ENCODE assay signal across 8 cellular contexts in the genomic region with DNA sequence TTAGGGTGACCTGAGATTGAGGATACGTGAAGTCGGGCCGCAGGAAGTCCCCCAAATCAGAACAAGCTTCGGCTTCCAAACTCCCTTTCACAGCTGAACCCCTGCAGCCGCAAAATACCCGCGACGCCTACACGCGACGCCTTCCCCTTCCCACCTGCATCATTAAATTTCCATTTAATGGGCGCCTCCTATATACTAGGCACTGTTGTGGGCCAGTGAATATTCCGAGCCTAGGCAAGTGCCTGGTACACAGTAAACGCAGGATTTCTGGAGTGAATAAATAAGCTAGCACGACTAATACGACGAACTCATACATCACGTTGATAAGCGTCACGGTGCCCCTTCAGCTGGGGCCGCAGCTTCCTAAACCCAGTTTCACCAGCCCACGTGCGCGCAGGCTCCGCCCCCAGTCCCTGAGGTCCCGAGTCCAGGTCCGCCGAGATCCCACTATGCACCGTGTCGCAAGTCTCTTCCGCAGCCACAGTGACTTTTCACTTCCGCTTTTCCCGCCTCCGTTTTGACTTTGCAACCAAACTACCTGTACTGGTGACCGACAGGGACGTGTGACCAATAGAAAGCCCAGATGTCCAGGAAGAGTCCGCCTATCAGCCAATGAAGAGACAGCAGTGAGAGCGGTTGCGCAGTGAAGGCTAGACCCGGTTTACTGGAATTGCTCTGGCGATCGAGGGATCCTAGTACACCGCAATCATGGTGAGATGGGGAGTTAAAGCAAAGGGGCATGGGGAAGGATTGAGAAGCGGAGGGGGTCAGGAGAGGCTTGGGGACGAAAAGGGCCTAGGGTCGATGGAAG. TPM values are rescaled to one million over a fixed set of nuclear protein-coding genes. Genes with fewer than 3 reads are reported as not detected.
A peak's percentile ranks its signal among the peaks of the same experiment; 100 is the strongest.
DNase-seq lines count a peak whose midpoint lies in the region; TF ChIP-seq lines count a peak whose summit lies in the region.

A gene (plus strand): TSS at position 623 of the 811 bp plus-strand sequence. CDS start 86 bp downstream, at position 709.

- peak within 1 kb of the TSS; percentile 96 for H3K27ac ChIP-seq in MM.1S (ENCODE audit: low read length)

- in situ Hi-C loops in G401 (cut with HindIII; ENCODE audit: low sequenced_read_pairs): no loop called here

- TF ChIP-seq CTCF in MM.1S (IDR thresholded peaks at IDR 0.05; ENCODE audit: low read length) (no peak), nephron progenitor cell (IDR thresholded peaks at IDR 0.05) (no peak)

- H3K27me3 ChIP-seq in MM.1S (replicated peaks; ENCODE audit: insufficient read depth, low read length): peaks cover 11% of the 10 kb centered on the region; the same call in 1 of the 2 replicates

- peaks cover 21% of the 10 kb centered on the region for H3F3A ChIP-seq in MM.1S (ENCODE audit: insufficient read depth, low read length)

- DNase-seq in G401 (ENCODE audit: low spot score) (peak; percentile 100), HCEC 1CT (peak; percentile 100), MM.1S (peak; percentile 100), SHP77 treated with DMSO at 0.1 percent for 48 hours (lab: John Stamatoyannopoulos, UW) (peak; percentile 98), fibroblast of the conjunctiva (ENCODE audit: low read depth) (peak; percentile 99), nephron progenitor cell (peak; percentile 92)
- DNase-seq in activated effector memory CD4-positive, alpha-beta T cell treated with anti-CD3 and anti-CD28 coated beads, Interleukin-2, amount 50 U/mL, for 16 hours: peak; percentile 98

- H4K20me1 ChIP-seq in MM.1S (ENCODE audit: insufficient read depth, low read length): no peaks in the 10 kb centered on the region

- H3K79me2 ChIP-seq in MM.1S (ENCODE audit: low read length): peaks cover 40% of the 10 kb centered on the region

- no peaks in the 10 kb centered on the region; the same call in 1 of the 2 replicates for H3K36me3 ChIP-seq in MM.1S (replicated peaks; ENCODE audit: insufficient read depth, low read length)

- H3K4me3 Mint-ChIP-seq in nephron progenitor cell: peak within 1 kb of the TSS; percentile 98
- H3K4me3 Mint-ChIP-seq in stimulated activated naive CD8-positive, alpha-beta T cell treated with anti-CD3 and anti-CD28 coated beads, Interleukin-15, Interleukin-2, amounts not matched to agents 100 ng/mL and 50 ng/mL, for 24 hours: peak within 1 kb of the TSS; percentile 98

- H3K27me3 Mint-ChIP-seq in nephron progenitor cell (ENCODE audit: low read depth, poor library complexity): no peaks in the 10 kb centered on the region
- peaks cover 25% of the 10 kb centered on the region for H3K27me3 Mint-ChIP-seq in stimulated activated naive CD8-positive, alpha-beta T cell treated with anti-CD3 and anti-CD28 coated beads, Interleukin-15, Interleukin-2, amounts not matched to agents 100 ng/mL and 50 ng/mL, for 24 hours

- peak within 1 kb of the TSS; percentile 99 for H3K4me2 ChIP-seq in MM.1S (ENCODE audit: low read depth, low read length)

- peaks cover 38% of the 10 kb centered on the region for H3K4me1 Mint-ChIP-seq in nephron progenitor cell
- peaks cover 53% of the 10 kb centered on the region for H3K4me1 Mint-ChIP-seq in stimulated activated naive CD8-positive, alpha-beta T cell treated with anti-CD3 and anti-CD28 coated beads, Interleukin-15, Interleukin-2, amounts not matched to agents 100 ng/mL and 50 ng/mL, for 24 hours (ENCODE audit: low read depth)

- no peaks in the 10 kb centered on the region for H3K9me2 ChIP-seq in MM.1S (replicated peaks; ENCODE audit: insufficient read depth, low read length)

- H3K9ac ChIP-seq in MM.1S (ENCODE audit: low read length): peak within 1 kb of the TSS; percentile 93

- peaks cover 19% of the 10 kb centered on the region for H3K36me3 Mint-ChIP-seq in nephron progenitor cell (ENCODE audit: low read depth)
- H3K36me3 Mint-ChIP-seq in stimulated activated naive CD8-positive, alpha-beta T cell treated with anti-CD3 and anti-CD28 coated beads, Interleukin-15, Interleukin-2, amounts not matched to agents 100 ng/mL and 50 ng/mL, for 24 hours (ENCODE audit: low read depth): peaks cover 27% of the 10 kb centered on the region

- H3K27ac Mint-ChIP-seq in nephron progenitor cell: peak within 1 kb of the TSS; percentile 85
- peak within 1 kb of the TSS; percentile 99 for H3K27ac Mint-ChIP-seq in stimulated activated naive CD8-positive, alpha-beta T cell treated with anti-CD3 and anti-CD28 coated beads, Interleukin-15, Interleukin-2, amounts not matched to agents 100 ng/mL and 50 ng/mL, for 24 hours

- no peaks in the 10 kb centered on the region for H3K9me3 ChIP-seq in MM.1S (replicated peaks; ENCODE audit: insufficient read depth, low read length)

- peak within 1 kb of the TSS; percentile 88 for H2AFZ ChIP-seq in MM.1S (ENCODE audit: low read length)

- peaks cover 13% of the 10 kb centered on the region for H3K4me1 ChIP-seq in MM.1S (ENCODE audit: low read length)

- no peaks in the 10 kb centered on the region for H3K9me3 Mint-ChIP-seq in nephron progenitor cell
- no peaks in the 10 kb centered on the region for H3K9me3 Mint-ChIP-seq in stimulated activated naive CD8-positive, alpha-beta T cell treated with anti-CD3 and anti-CD28 coated beads, Interleukin-15, Interleukin-2, amounts not matched to agents 100 ng/mL and 50 ng/mL, for 24 hours

- peak within 1 kb of the TSS; percentile 93 for H3K4me3 ChIP-seq in MM.1S (ENCODE audit: low read length)

RNA-seq across cellular contexts. Expression of the gene that starts here (rescaled TPM):
- total RNA-seq in G401 (2014; rRNA removed; shearing (Covaris generic)): 277 and 414 TPM in 2 replicates

Comparison
In these comparisons a context has a peak if more than half of its experiments do, and no peak if none do; other contexts are left out.
1. Peak in every context shown above with its lines: DNase-seq, H3K4me3 ChIP-seq and H3K27ac ChIP-seq.